ENCODE assay signal across 2 cellular contexts in genomic region chr11:73949912-73950311, GRCh38.
TF ChIP-seq lines count a peak whose summit lies in the region.

No MANE protein-coding gene starts in this region.

TF ChIP-seq in A549, 52 proteins besides CTCF, POLR2A, EP300 and RAD21:
- TF ChIP-seq MAFK (IDR thresholded peaks at IDR 0.05; ENCODE audit: partially characterized antibody): peak; percentile 49
- TF ChIP-seq ZC3H11A (IDR thresholded peaks at IDR 0.05): no peak

TF ChIP-seq in IMR-90, 13 proteins besides CTCF, POLR2A, EP300 and RAD21:
- TF ChIP-seq BHLHE40 (IDR thresholded peaks at IDR 0.05; ENCODE audit: low read depth, low read length) (no peak), MAFK (IDR thresholded peaks at IDR 0.05; ENCODE audit: low read depth, low read length) (peak; percentile 41; the same call in 1 of the 2 replicates), CHD1 (IDR thresholded peaks at IDR 0.05; ENCODE audit: low read depth, low read length) (no peak), RCOR1 (IDR thresholded peaks at IDR 0.05; ENCODE audit: insufficient replicate concordance, low read length) (no peak), MXI1 (IDR thresholded peaks at IDR 0.05; ENCODE audit: borderline replicate concordance, low read depth, low read length) (no peak), RFX5 (IDR thresholded peaks at IDR 0.05; ENCODE audit: low read depth, low read length) (no peak)
TF ChIP-seq in IMR-90: peak in this region for 1.
